ENCODE assay signal across 18 cellular contexts in the genomic region with DNA sequence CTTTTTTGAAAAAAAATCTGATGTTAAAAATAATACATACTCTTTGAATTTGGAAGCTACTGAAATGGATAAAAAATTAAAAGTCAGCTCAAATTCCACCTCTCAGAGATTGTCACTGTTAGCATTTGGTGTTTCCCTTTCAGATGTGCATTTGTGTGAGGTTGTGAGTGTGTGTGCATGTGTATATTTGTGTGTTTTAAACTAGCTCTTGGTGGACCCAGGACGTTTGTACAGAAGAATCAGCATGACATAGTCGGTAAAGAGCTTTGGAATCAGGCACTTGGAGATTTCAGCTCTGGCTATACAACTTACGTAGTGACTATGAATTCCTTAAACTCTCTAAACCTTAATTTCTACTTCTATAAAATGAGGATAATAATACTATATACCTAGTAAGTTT.
"Had no signal": no experiment of that assay in that cellular context is flagged by ENCODE, and none has a peak within 500 bp of the region (broad histone marks: within the 10 kb centered on the region; RNA-seq: fewer than 3 reads in every experiment).

No MANE protein-coding gene starts in this region.

- H3K4me1 Mint-ChIP-seq: natural killer cell had no signal

- H3K27me3 ChIP-seq: esophagus muscularis mucosa, gastroesophageal sphincter, thyroid gland had no signal

- H2AFZ ChIP-seq: parathyroid adenoma had no signal

- H3K36me3 Mint-ChIP-seq: activated naive CD8-positive, alpha-beta T cell; natural killer cell had no signal

- H3K4me3 Mint-ChIP-seq: activated naive CD8-positive, alpha-beta T cell; activated T-helper 1 cell treated with anti-CD3 and anti-CD28 coated beads, Interleukin-12 subunit alpha, Interleukin-12 subunit beta, Interleukin-2, Interleukin-4 antibody, amounts not matched to agents 30 ng/mL and 10 ng/mL and 1 ng/mL, durations not matched to agents 14 hours and 24 hours and 36 hours; dendritic cell treated with granulocyte-macrophage colony-stimulating factor and Interleukin-4, amounts not matched to agents 40 ng/mL and 50 ng/mL, for 4 days; natural killer cell had no signal

- H3K27me3 Mint-ChIP-seq: activated naive CD8-positive, alpha-beta T cell; dendritic cell treated with granulocyte-macrophage colony-stimulating factor and Interleukin-4, amounts not matched to agents 40 ng/mL and 50 ng/mL, for 4 days had no signal

- H3K36me3 ChIP-seq: esophagus muscularis mucosa, gastroesophageal sphincter, thyroid gland, WERI-Rb-1 had no signal

- H3K4me3 ChIP-seq: esophagus muscularis mucosa, gastroesophageal sphincter, thyroid gland had no signal

- H3K9ac ChIP-seq: parathyroid adenoma had no signal

- H3K9me3 ChIP-seq: esophagus muscularis mucosa, gastroesophageal sphincter, thyroid gland had no signal

- DNase-seq: activated CD4-positive, alpha-beta T cell treated with anti-CD3 and anti-CD28 coated beads, Interleukin-2, amount 50 U/mL, for 4 hours; activated gamma-delta T cell treated with Interleukin-2 at 50 U/mL for 16 hours; activated T-cell treated with anti-CD3 and anti-CD28 coated beads for 4 hours; effector CD8-positive, alpha-beta T cell; mesendoderm; natural killer cell; stimulated activated CD4-positive, alpha-beta T cell treated with anti-CD3 and anti-CD28 coated beads, Interleukin-12 subunit alpha, Interleukin-12 subunit beta, amount 100 ng/mL, for 4 hours; stimulated activated CD4-positive, alpha-beta T cell treated with anti-CD3 and anti-CD28 coated beads, Interleukin-1b, Interleukin-23, amount 100 ng/mL, for 48 hours; stimulated activated CD8-positive, alpha-beta memory T cell treated with anti-CD3 and anti-CD28 coated beads, Interleukin-4, amount 100 ng/mL, for 48 hours; stimulated activated naive CD4-positive, alpha-beta T cell; thyroid gland; WERI-Rb-1 had no signal

- H3K27ac Mint-ChIP-seq: activated naive CD8-positive, alpha-beta T cell; activated T-helper 1 cell treated with anti-CD3 and anti-CD28 coated beads, Interleukin-12 subunit alpha, Interleukin-12 subunit beta, Interleukin-2, Interleukin-4 antibody, amounts not matched to agents 30 ng/mL and 10 ng/mL and 1 ng/mL, durations not matched to agents 14 hours and 24 hours and 36 hours; dendritic cell treated with granulocyte-macrophage colony-stimulating factor and Interleukin-4, amounts not matched to agents 40 ng/mL and 50 ng/mL, for 4 days; natural killer cell had no signal

- ATAC-seq: gastroesophageal sphincter, natural killer cell had no signal

- H3K9me3 Mint-ChIP-seq: activated T-helper 1 cell treated with anti-CD3 and anti-CD28 coated beads, Interleukin-12 subunit alpha, Interleukin-12 subunit beta, Interleukin-2, Interleukin-4 antibody, amounts not matched to agents 30 ng/mL and 10 ng/mL and 1 ng/mL, durations not matched to agents 14 hours and 24 hours and 36 hours; dendritic cell treated with granulocyte-macrophage colony-stimulating factor and Interleukin-4, amounts not matched to agents 40 ng/mL and 50 ng/mL, for 4 days; natural killer cell had no signal

- H3K27ac ChIP-seq: gastroesophageal sphincter, parathyroid adenoma, WERI-Rb-1 had no signal
